Comparison of ENCODE assay signal across 8 cellular contexts in genomic region chr13:50320297-50320862, GRCh38.
DNase-seq lines count a peak whose midpoint lies in the region; ATAC-seq and TF ChIP-seq lines count a peak whose summit lies in the region.

No MANE protein-coding gene starts in this region.

- no peak overlapping the region for H3K4me2 ChIP-seq in mammary epithelial cell (ENCODE audit: insufficient read depth, low read depth, low read length)

- in situ Hi-C loops in mammary epithelial cell (cut with MboI; ENCODE audit: low sequenced_read_pairs in 2 of 2), result no loop called here

- WGBS in mammary epithelial cell (ENCODE audit: low coverage, missing lambda C conversion rate), result 0% methylated on average over 1 of the region's 1 CpG

- DNase-seq in CD4-positive, alpha-beta T cell, result no peak
- DNase-seq in NCI-H146 (lab: John Stamatoyannopoulos, UW) (peak; percentile 41), mammary epithelial cell (peak; percentile 40), mucosa of descending colon (no peak), cardiac septum (ENCODE audit: low spot score) (no peak), COR-L47 (lab: John Stamatoyannopoulos, UW) (no peak), NCI-H526 (lab: John Stamatoyannopoulos, UW) (no peak), activated T-cell treated with anti-CD3 and anti-CD28 coated beads for 4 hours (no peak)

- H4K20me1 ChIP-seq in mammary epithelial cell (ENCODE audit: insufficient read depth, low read length), result no peaks in the 10 kb centered on the region

- dilution Hi-C loops in mammary epithelial cell (cut with HindIII; ENCODE audit: low sequenced_read_pairs), result no loop called here

- H3K27ac ChIP-seq in CD4-positive, alpha-beta T cell (ENCODE audit: low read depth, low read length), result no peak overlapping the region
- no peak overlapping the region for H3K27ac ChIP-seq in mammary epithelial cell (ENCODE audit: insufficient read depth, low read depth, low read length)

- no peaks in the 10 kb centered on the region for H3K36me3 ChIP-seq in mammary epithelial cell (ENCODE audit: insufficient read depth, low read length)
- no peaks in the 10 kb centered on the region for H3K36me3 ChIP-seq in mucosa of descending colon (ENCODE audit: low read depth)

- CTCF ChIA-PET in CD4-positive, alpha-beta T cell (lab: Charles Lee), result no interaction called here
- CTCF ChIA-PET in mammary epithelial cell (lab: Charles Lee; ENCODE audit: low non-redundant PET), result no interaction called here

- peak overlapping the region; percentile 80 for H3K27ac Mint-ChIP-seq in CD4-positive, alpha-beta T cell

- peak overlapping the region; percentile 26 for H3K4me3 Mint-ChIP-seq in CD4-positive, alpha-beta T cell

- POLR2A ChIA-PET in CD4-positive, alpha-beta T cell (lab: Charles Lee), result interaction anchor here (1.1 to 1.9 kb wide), 2 partner anchors 195 to 323 kb away, joined by 4 to 5 read pairs; partner anchors contain the start of gene TRIM13

- H3K4me3 ChIP-seq in mammary epithelial cell (replicated peaks in 1 of 3; ENCODE audit: insufficient read depth in 1 of 3, low read depth in 2 of 3, low read length in 3 of 3) (no peak overlapping the region), mucosa of descending colon (no peak overlapping the region)

- peaks cover 30% of the 10 kb centered on the region for H3K4me1 Mint-ChIP-seq in CD4-positive, alpha-beta T cell (ENCODE audit: low read depth)

- no peaks in the 10 kb centered on the region for H3K27me3 Mint-ChIP-seq in CD4-positive, alpha-beta T cell

- peak overlapping the region; percentile 1 for H2AFZ ChIP-seq in mammary epithelial cell (ENCODE audit: low read depth, low read length)

- ATAC-seq in CD4-positive, alpha-beta T cell (ENCODE audit: poor library complexity), result no peak
- peak; percentile 89 for ATAC-seq in mucosa of descending colon

- H3K9me3 Mint-ChIP-seq in CD4-positive, alpha-beta T cell, result no peaks in the 10 kb centered on the region

- H3K27me3 ChIP-seq in CD4-positive, alpha-beta T cell (ENCODE audit: control insufficient read depth, insufficient read depth, low read length), result no peaks in the 10 kb centered on the region
- H3K27me3 ChIP-seq in mammary epithelial cell (ENCODE audit: insufficient read depth, low read length), result no peaks in the 10 kb centered on the region

- no peaks in the 10 kb centered on the region for H3K79me2 ChIP-seq in mammary epithelial cell (ENCODE audit: insufficient read depth, low read length)

- H3K9ac ChIP-seq in mammary epithelial cell (ENCODE audit: insufficient read depth, low read length), result no peak overlapping the region

- peaks cover 23% of the 10 kb centered on the region for H3K4me1 ChIP-seq in mammary epithelial cell (ENCODE audit: insufficient read depth, low read length)
- H3K4me1 ChIP-seq in mucosa of descending colon (ENCODE audit: low read depth), result peaks cover 9% of the 10 kb centered on the region

- no peak for TF ChIP-seq CTCF in CD4-positive, alpha-beta T cell (IDR thresholded peaks at IDR 0.05)
- TF ChIP-seq CTCF in mammary epithelial cell (conservative IDR thresholded peaks at IDR 0.05 in 1 of 2, IDR thresholded peaks at IDR 0.05 in 1 of 2; ENCODE audit: extremely low read depth in 1 of 2, insufficient read depth in 1 of 2, low read depth in 1 of 2, low read length in 2 of 2), result no peak
- no peak for TF ChIP-seq CTCF in mucosa of descending colon (IDR thresholded peaks at IDR 0.05)

- intact Hi-C loops in CD4-positive, alpha-beta T cell (cut with DNase I, micrococcal nuclease), result no loop called here
- intact Hi-C loops in mammary epithelial cell (cut with micrococcal nuclease) (no loop called here), mucosa of descending colon (cut with DNase I, micrococcal nuclease) (no loop called here), cardiac septum (cut with DNase I) (no loop called here)

- H3K9me3 ChIP-seq in CD4-positive, alpha-beta T cell (ENCODE audit: control insufficient read depth, low read length), result no peaks in the 10 kb centered on the region
- H3K9me3 ChIP-seq in mammary epithelial cell (replicated peaks; ENCODE audit: insufficient read depth, low read length) (no peaks in the 10 kb centered on the region), mucosa of descending colon (peaks cover 3% of the 10 kb centered on the region)

- no TSS peak for BruUV-seq in mammary epithelial cell (replicated peaks; lab: Mats Ljungman, UMichigan)

- H3K36me3 Mint-ChIP-seq in CD4-positive, alpha-beta T cell (ENCODE audit: low read depth), result no peaks in the 10 kb centered on the region

Comparison
In these comparisons a context has a peak if more than half of its experiments do, and no peak if none do; other contexts are left out.
1. DNase-seq: peak in NCI-H146 (single experiment) and mammary epithelial cell (single experiment); none in CD4-positive, alpha-beta T cell (0 of 10), mucosa of descending colon (0 of 3), cardiac septum (single experiment), COR-L47 (single experiment), NCI-H526 (0 of 2) and activated T-cell treated with anti-CD3 and anti-CD28 coated beads for 4 hours (single experiment).